Comparison of ENCODE assay signal across 17 cellular contexts in genomic region chr11:111449158-111449557, GRCh38.
"Had no signal": no experiment of that assay in that cellular context is flagged by ENCODE, and none has a peak within 500 bp of the region (broad histone marks: within the 10 kb centered on the region; RNA-seq: fewer than 3 reads in every experiment).

No MANE protein-coding gene starts in this region.

- H3K9me3 ChIP-seq: left ventricle myocardium inferior, mucosa of descending colon, transverse colon, vagina had no signal

- ATAC-seq: activated CD4-positive, CD25-positive, alpha-beta regulatory T cell treated with anti-CD3 and anti-CD28 coated beads, Interleukin-2, amount 50 U/mL, for 24 hours; foreskin keratinocyte; mucosa of descending colon; naive thymus-derived CD4-positive, alpha-beta T cell; stimulated activated naive B cell treated with anti-CD40 and anti-IgM and Interleukin-4, amounts not matched to agents 10 μg/mL and 1 μg/mL and 100 μg/mL, for 72 hours had no signal

- H3K27ac ChIP-seq: foreskin keratinocyte, left ventricle myocardium inferior, transverse colon, vagina had no signal

- FAIRE-seq: kidney had no signal

- H3K27me3 ChIP-seq: transverse colon, vagina had no signal

- H3K4me1 ChIP-seq: foreskin keratinocyte, vagina had no signal

- H3K4me3 ChIP-seq: left ventricle myocardium inferior, mucosa of descending colon, transverse colon, vagina had no signal

- DNase-seq: activated CD4-positive, alpha-beta T cell treated with anti-CD3 and anti-CD28 coated beads, Interleukin-2, amount 50 U/mL, for 4 hours; activated T-cell treated with anti-CD3 and anti-CD28 coated beads, Interleukin-2, amount 50 U/mL, for 24 hours; cortex of kidney; effector CD8-positive, alpha-beta T cell; foreskin keratinocyte; glutamatergic neuron; kidney; left ventricle myocardium inferior; mucosa of descending colon; naive thymus-derived CD4-positive, alpha-beta T cell; retina; stimulated activated CD4-positive, alpha-beta T cell treated with anti-CD3 and anti-CD28 coated beads, Interleukin-4, amount 100 ng/mL, for 1 hour; stimulated activated naive B cell treated with anti-CD40 and anti-IgM and Interleukin-4, amounts not matched to agents 10 μg/mL and 1 μg/mL and 100 μg/mL, for 72 hours; T-helper 9 cell; transverse colon had no signal

- H3K36me3 ChIP-seq: left ventricle myocardium inferior, transverse colon, vagina had no signal
